19 cellular contexts compared by ENCODE assay signal in genomic region chr3:55828712-55829111, GRCh38.
DNase-seq lines count a peak whose midpoint lies in the region; ATAC-seq and TF ChIP-seq lines count a peak whose summit lies in the region.
"Had no signal": no experiment of that assay in that cellular context is flagged by ENCODE, and none has a peak within 500 bp of the region (broad histone marks: within the 10 kb centered on the region; RNA-seq: fewer than 3 reads in every experiment).

No MANE protein-coding gene starts in this region.

- H3K9ac ChIP-seq in fibroblast of lung (ENCODE audit: insufficient read depth, low read length): no peak overlapping the region

- no peaks in the 10 kb centered on the region for H3K9me3 ChIP-seq in fibroblast of lung (ENCODE audit: control insufficient read depth, insufficient read depth, low read depth, low read length)
- H3K9me3 ChIP-seq in upper lobe of right lung: no peaks in the 10 kb centered on the region
- H3K9me3 ChIP-seq: A549 had no signal

- ATAC-seq in upper lobe of right lung: peak; percentile 26
- ATAC-seq: A549, Right ventricle myocardium inferior had no signal

- H3K36me3 ChIP-seq in fibroblast of lung (ENCODE audit: control insufficient read depth, insufficient read depth, low read length): no peaks in the 10 kb centered on the region
- H3K36me3 ChIP-seq in upper lobe of right lung: no peaks in the 10 kb centered on the region

- no peak overlapping the region for H3K27ac ChIP-seq in fibroblast of lung (ENCODE audit: insufficient read depth, low read length)
- no peak overlapping the region for H3K27ac ChIP-seq in upper lobe of right lung
- H3K27ac ChIP-seq: A549 had no signal

- intact Hi-C loops in upper lobe of right lung (cut with DNase I): no loop called here

- H3K4me3 ChIP-seq in fibroblast of lung (replicated peaks in 1 of 4; ENCODE audit: control extremely low read depth in 1 of 4, insufficient read depth in 1 of 4, low read depth in 3 of 4, low read length in 4 of 4): no peak overlapping the region
- no peak overlapping the region for H3K4me3 ChIP-seq in upper lobe of right lung
- H3K4me3 ChIP-seq: A549 had no signal

- H3K4me1 ChIP-seq in fibroblast of lung (ENCODE audit: control insufficient read depth, extremely low read depth, insufficient read depth, low read length): no peaks in the 10 kb centered on the region
- peaks cover 10% of the 10 kb centered on the region for H3K4me1 ChIP-seq in upper lobe of right lung
- H3K4me1 ChIP-seq: A549 had no signal

- H2AFZ ChIP-seq in fibroblast of lung (ENCODE audit: low read length): no peak overlapping the region

- TF ChIP-seq CTCF in fibroblast of lung (conservative IDR thresholded peaks at IDR 0.05 in 1 of 2, IDR thresholded peaks at IDR 0.05 in 1 of 2; ENCODE audit: low read depth in 1 of 2, low read length in 2 of 2) (no peak), upper lobe of right lung (IDR thresholded peaks at IDR 0.05) (no peak)

- no peaks in the 10 kb centered on the region for H3K27me3 ChIP-seq in fibroblast of lung (ENCODE audit: control insufficient read depth, insufficient read depth, low read length)
- no peaks in the 10 kb centered on the region for H3K27me3 ChIP-seq in upper lobe of right lung

- H3K4me2 ChIP-seq in fibroblast of lung (ENCODE audit: extremely low read depth, insufficient read depth, low read length): no peak overlapping the region
- H3K4me2 ChIP-seq: A549 had no signal

- no peaks in the 10 kb centered on the region for H3K79me2 ChIP-seq in fibroblast of lung (ENCODE audit: control insufficient read depth, insufficient read depth, low read length)

- peak; percentile 33 for DNase-seq in EL
- DNase-seq in NCI-H226: peak; percentile 9
- peak; percentile 19 to 43 for DNase-seq in fibroblast of lung (ENCODE audit: low read depth in 2 of 2)
- DNase-seq in upper lobe of right lung: no peak
- DNase-seq in cerebellum (ENCODE audit: low spot score): no peak
- no peak for DNase-seq in midbrain (lab: John Stamatoyannopoulos, UW)
- no peak for DNase-seq in stimulated activated CD4-positive, alpha-beta T cell treated with anti-CD3 and anti-CD28 coated beads, Interleukin-2, amount 100 ng/mL, for 48 hours
- DNase-seq: C1 segment of cervical spinal cord; CD8-positive, alpha-beta memory T cell; DMS53; HFFc6; Kasumi-1; NCI-H1105; NCI-H2081 treated with DMSO at 0.1 percent for 48 hours; NCI-H510A; NCI-H748 treated with DMSO at 0.1 percent for 48 hours; NK-92 treated with Interleukin-12 subunit alpha and Interleukin-12 subunit beta, amount 100 ng/mL, for 24 hours had no signal

- no peaks in the 10 kb centered on the region for H4K20me1 ChIP-seq in fibroblast of lung (ENCODE audit: control insufficient read depth, extremely low read depth, insufficient read depth, low read length)

Comparison
In these comparisons a context has a peak if more than half of its experiments do, and no peak if none do; other contexts are left out.
1. DNase-seq: peak in EL (single experiment), NCI-H226 (single experiment) and fibroblast of lung (2 of 2); none in upper lobe of right lung (single experiment), cerebellum (single experiment), midbrain (single experiment) and stimulated activated CD4-positive, alpha-beta T cell treated with anti-CD3 and anti-CD28 coated beads, Interleukin-2, amount 100 ng/mL, for 48 hours (0 of 2).